Comparison of ENCODE assay signal across 1 cellular context in the genomic region with DNA sequence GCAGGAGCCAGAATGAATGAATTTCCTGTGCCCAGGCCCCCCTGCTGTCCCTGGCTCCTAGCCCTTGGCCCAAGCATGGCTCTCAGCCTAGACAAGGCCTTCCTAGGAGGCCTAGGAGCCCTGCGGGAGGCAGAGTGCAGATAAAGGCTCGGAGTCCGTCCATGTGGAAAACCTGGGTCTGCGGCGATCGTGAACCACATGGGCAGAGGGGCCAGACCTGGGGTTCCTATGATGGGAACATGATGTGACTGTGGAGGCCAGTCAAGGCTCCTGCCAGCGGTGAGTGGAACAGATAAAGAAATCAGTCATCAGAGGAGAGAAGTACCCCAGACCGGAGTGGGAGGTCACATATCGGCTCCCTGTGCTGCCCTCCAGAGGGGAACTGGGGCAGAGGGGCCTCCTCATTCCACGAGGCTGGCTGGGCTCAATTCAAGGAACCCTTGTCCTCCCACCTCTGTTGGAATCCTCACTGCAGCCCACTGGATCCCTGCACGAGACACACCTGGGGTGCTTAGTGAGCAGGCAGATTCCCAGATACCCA.
TF ChIP-seq lines count a peak whose summit lies in the region.

No MANE protein-coding gene starts in this region.

TF ChIP-seq in GM12878, 131 proteins besides CTCF, POLR2A, EP300 and RAD21:
- TF ChIP-seq ZNF384 (IDR thresholded peaks at IDR 0.05; ENCODE audit: borderline replicate concordance, low read depth, low read length) (no peak), HDGF (IDR thresholded peaks at IDR 0.05) (no peak), ZNF207 (IDR thresholded peaks at IDR 0.05; ENCODE audit: borderline replicate concordance) (no peak)
- TF ChIP-seq, protein P1, sequence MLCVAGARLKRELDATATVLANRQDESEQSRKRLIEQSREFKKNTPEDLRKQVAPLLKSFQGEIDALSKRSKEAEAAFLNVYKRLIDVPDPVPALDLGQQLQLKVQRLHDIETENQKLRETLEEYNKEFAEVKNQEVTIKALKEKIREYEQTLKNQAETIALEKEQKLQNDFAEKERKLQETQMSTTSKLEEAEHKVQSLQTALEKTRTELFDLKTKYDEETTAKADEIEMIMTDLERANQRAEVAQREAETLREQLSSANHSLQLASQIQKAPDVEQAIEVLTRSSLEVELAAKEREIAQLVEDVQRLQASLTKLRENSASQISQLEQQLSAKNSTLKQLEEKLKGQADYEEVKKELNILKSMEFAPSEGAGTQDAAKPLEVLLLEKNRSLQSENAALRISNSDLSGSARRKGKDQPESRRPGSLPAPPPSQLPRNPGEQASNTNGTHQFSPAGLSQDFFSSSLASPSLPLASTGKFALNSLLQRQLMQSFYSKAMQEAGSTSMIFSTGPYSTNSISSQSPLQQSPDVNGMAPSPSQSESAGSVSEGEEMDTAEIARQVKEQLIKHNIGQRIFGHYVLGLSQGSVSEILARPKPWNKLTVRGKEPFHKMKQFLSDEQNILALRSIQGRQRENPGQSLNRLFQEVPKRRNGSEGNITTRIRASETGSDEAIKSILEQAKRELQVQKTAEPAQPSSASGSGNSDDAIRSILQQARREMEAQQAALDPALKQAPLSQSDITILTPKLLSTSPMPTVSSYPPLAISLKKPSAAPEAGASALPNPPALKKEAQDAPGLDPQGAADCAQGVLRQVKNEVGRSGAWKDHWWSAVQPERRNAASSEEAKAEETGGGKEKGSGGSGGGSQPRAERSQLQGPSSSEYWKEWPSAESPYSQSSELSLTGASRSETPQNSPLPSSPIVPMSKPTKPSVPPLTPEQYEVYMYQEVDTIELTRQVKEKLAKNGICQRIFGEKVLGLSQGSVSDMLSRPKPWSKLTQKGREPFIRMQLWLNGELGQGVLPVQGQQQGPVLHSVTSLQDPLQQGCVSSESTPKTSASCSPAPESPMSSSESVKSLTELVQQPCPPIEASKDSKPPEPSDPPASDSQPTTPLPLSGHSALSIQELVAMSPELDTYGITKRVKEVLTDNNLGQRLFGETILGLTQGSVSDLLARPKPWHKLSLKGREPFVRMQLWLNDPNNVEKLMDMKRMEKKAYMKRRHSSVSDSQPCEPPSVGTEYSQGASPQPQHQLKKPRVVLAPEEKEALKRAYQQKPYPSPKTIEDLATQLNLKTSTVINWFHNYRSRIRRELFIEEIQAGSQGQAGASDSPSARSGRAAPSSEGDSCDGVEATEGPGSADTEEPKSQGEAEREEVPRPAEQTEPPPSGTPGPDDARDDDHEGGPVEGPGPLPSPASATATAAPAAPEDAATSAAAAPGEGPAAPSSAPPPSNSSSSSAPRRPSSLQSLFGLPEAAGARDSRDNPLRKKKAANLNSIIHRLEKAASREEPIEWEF (IDR thresholded peaks at IDR 0.05; ENCODE audit: insufficient replicate concordance, low read depth, low read length) = no peak
- TF ChIP-seq, protein P2, sequence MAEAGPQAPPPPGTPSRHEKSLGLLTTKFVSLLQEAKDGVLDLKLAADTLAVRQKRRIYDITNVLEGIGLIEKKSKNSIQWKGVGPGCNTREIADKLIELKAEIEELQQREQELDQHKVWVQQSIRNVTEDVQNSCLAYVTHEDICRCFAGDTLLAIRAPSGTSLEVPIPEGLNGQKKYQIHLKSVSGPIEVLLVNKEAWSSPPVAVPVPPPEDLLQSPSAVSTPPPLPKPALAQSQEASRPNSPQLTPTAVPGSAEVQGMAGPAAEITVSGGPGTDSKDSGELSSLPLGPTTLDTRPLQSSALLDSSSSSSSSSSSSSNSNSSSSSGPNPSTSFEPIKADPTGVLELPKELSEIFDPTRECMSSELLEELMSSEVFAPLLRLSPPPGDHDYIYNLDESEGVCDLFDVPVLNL (IDR thresholded peaks at IDR 0.05; ENCODE audit: low read depth, low read length) = no peak
